18 cellular contexts compared by ENCODE assay signal in the genomic region with DNA sequence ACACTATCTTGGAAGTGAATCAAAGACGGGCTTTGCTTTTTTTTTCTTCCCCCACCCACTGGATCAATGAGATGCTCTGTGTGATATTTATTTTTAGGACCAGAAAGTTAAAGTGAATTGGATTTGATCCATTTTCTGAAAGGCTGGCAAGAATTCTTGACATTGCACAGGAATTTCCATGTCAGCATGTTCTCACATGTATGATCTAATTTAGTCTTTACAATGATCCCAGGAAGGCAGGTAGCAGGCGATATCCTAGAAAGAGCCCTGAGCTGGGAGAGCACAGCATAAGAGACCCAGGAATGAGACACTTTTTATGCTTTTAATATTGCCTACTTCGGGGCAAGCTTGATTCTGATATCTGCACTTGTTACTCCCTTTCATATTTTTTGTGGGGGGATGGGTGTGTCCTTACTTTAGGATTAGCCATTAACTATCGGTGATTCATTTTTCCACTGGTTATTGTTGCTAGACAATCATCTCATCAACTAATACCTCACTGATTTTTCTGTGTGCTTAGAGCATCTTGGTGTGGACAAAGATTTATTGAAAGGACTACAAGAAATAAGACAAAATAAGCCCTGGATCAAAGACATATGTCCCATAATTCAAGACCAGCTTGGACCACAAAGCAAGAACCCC. TPM values are rescaled to one million over a fixed set of nuclear protein-coding genes. Genes with fewer than 3 reads are reported as not detected.
DNase-seq lines count a peak whose midpoint lies in the region; ATAC-seq and TF ChIP-seq lines count a peak whose summit lies in the region.
"Had no signal": no experiment of that assay in that cellular context is flagged by ENCODE, and none has a peak within 500 bp of the region (broad histone marks: within the 10 kb centered on the region; RNA-seq: fewer than 3 reads in every experiment).

No MANE protein-coding gene starts in this region.

- H3K9me3 ChIP-seq in breast epithelium (no peaks in the 10 kb centered on the region), mammary epithelial cell (replicated peaks; ENCODE audit: insufficient read depth, low read length) (no peaks in the 10 kb centered on the region), subcutaneous abdominal adipose tissue (ENCODE audit: control insufficient read depth in 5 of 5, low read length in 5 of 5) (no peaks in the 10 kb centered on the region)
- H3K9me3 ChIP-seq: MG63, SJSA1, thyroid gland had no signal

- TF ChIP-seq CTCF in MCF 10A (IDR thresholded peaks at IDR 0.05; ENCODE audit: unreplicated experiment) = no peak
- TF ChIP-seq CTCF in breast epithelium (IDR thresholded peaks at IDR 0.05) = no peak
- no peak for TF ChIP-seq CTCF in mammary epithelial cell (conservative IDR thresholded peaks at IDR 0.05 in 1 of 2, IDR thresholded peaks at IDR 0.05 in 1 of 2; ENCODE audit: extremely low read depth in 1 of 2, insufficient read depth in 1 of 2, low read depth in 1 of 2, low read length in 2 of 2)

- peaks cover 7% of the 10 kb centered on the region for H3K36me3 Mint-ChIP-seq in MCF 10A (ENCODE audit: insufficient read depth, unreplicated experiment)
- H3K36me3 Mint-ChIP-seq: CD14-positive monocyte had no signal

- no TSS peak for BruUV-seq in MCF 10A (replicated peaks; lab: Mats Ljungman, UMichigan)
- no TSS peak for BruUV-seq in mammary epithelial cell (replicated peaks; lab: Mats Ljungman, UMichigan)

- intact Hi-C loops in MCF 10A (cut with micrococcal nuclease) (no loop called here), breast epithelium (cut with DNase I; ENCODE audit: low total_unique reads) (no loop called here), mammary epithelial cell (cut with micrococcal nuclease) (no loop called here)

- H3K79me2 ChIP-seq in mammary epithelial cell (ENCODE audit: insufficient read depth, low read length) = peaks cover 92% of the 10 kb centered on the region

- peak overlapping the region; percentile 54 for H3K27ac Mint-ChIP-seq in MCF 10A (ENCODE audit: low read depth, unreplicated experiment)
- H3K27ac Mint-ChIP-seq: CD14-positive monocyte, GM23338 had no signal

- 53% methylated on average over 4 of the region's 4 CpGs for WGBS in mammary epithelial cell (ENCODE audit: low coverage, missing lambda C conversion rate)

- dilution Hi-C loops in mammary epithelial cell (cut with HindIII; ENCODE audit: low sequenced_read_pairs) = no loop called here

- H3K9ac ChIP-seq in mammary epithelial cell (ENCODE audit: insufficient read depth, low read length) (peak overlapping the region; percentile 25), subcutaneous abdominal adipose tissue (ENCODE audit: low read length in 5 of 5) (peak overlapping the region in 1 of 5 donors; percentile 4)

- peak overlapping the region; percentile 38 for H3K4me2 ChIP-seq in mammary epithelial cell (ENCODE audit: insufficient read depth, low read depth, low read length)
- H3K4me2 ChIP-seq: GM23338 had no signal

- no peak overlapping the region for H3K4me3 Mint-ChIP-seq in MCF 10A (ENCODE audit: unreplicated experiment)
- H3K4me3 Mint-ChIP-seq: CD14-positive monocyte, GM23338 had no signal

- no peaks in the 10 kb centered on the region for H3K27me3 Mint-ChIP-seq in MCF 10A (ENCODE audit: insufficient read depth, unreplicated experiment)

- H3K4me3 ChIP-seq in breast epithelium (no peak overlapping the region), mammary epithelial cell (replicated peaks in 1 of 3; ENCODE audit: insufficient read depth in 1 of 3, low read depth in 2 of 3, low read length in 3 of 3) (no peak overlapping the region), subcutaneous abdominal adipose tissue (ENCODE audit: low read depth in 1 of 5, low read length in 5 of 5) (no peak overlapping the region)
- H3K4me3 ChIP-seq: GM23338, MG63, SJSA1, thyroid gland had no signal

- in situ Hi-C loops in mammary epithelial cell (cut with MboI; ENCODE audit: low sequenced_read_pairs in 2 of 2) = no loop called here

- H3K36me3 ChIP-seq in breast epithelium (no peaks in the 10 kb centered on the region), mammary epithelial cell (ENCODE audit: insufficient read depth, low read length) (peaks cover 13% of the 10 kb centered on the region), subcutaneous abdominal adipose tissue (ENCODE audit: control insufficient read depth in 5 of 5, insufficient read depth in 5 of 5, low read length in 5 of 5) (peaks cover 0 to 24% (median 12%) of the 10 kb centered on the region in 5 donors)
- H3K36me3 ChIP-seq: MG63, thyroid gland had no signal

- POLR2A ChIA-PET in MCF 10A (lab: Yijun Ruan, JAX) = interaction anchor here (0.6 to 1.2 kb wide), 3 partner anchors 10 to 17 kb away, joined by 3 to 5 read pairs (median 3); no protein-coding TSS in a partner anchor
- POLR2A ChIA-PET in HEK293T (lab: Yijun Ruan, JAX) = no interaction called here

- H3K4me1 ChIP-seq in breast epithelium = peaks cover 0 to 5% of the 10 kb centered on the region in 2 donors
- peaks cover 39% of the 10 kb centered on the region for H3K4me1 ChIP-seq in mammary epithelial cell (ENCODE audit: insufficient read depth, low read length)
- H3K4me1 ChIP-seq in subcutaneous abdominal adipose tissue (ENCODE audit: control insufficient read depth in 5 of 5, insufficient read depth in 5 of 5, low read length in 5 of 5) = peaks cover 7 to 72% (median 53%) of the 10 kb centered on the region in 5 donors

- H3K27me3 ChIP-seq in breast epithelium (no peaks in the 10 kb centered on the region), mammary epithelial cell (ENCODE audit: insufficient read depth, low read length) (no peaks in the 10 kb centered on the region), subcutaneous abdominal adipose tissue (ENCODE audit: control insufficient read depth in 5 of 5, insufficient read depth in 4 of 5, low read length in 5 of 5) (no peaks in the 10 kb centered on the region)
- H3K27me3 ChIP-seq: MG63, SJSA1, thyroid gland had no signal

- H3K9me3 Mint-ChIP-seq in MCF 10A (ENCODE audit: unreplicated experiment) = no peaks in the 10 kb centered on the region
- H3K9me3 Mint-ChIP-seq: GM23338 had no signal

- DNase-seq in MCF 10A (ENCODE audit: unreplicated experiment) (no peak), breast epithelium (ENCODE audit: low spot score in 2 of 2) (no peak), mammary epithelial cell (peak; percentile 35), kidney tubule cell (ENCODE audit: low spot score) (peak; percentile 66), HEK293T (ENCODE audit: extremely low spot score) (no peak), anterior cingulate cortex (lab: John Stamatoyannopoulos, UW) (no peak)
- DNase-seq: activated CD4-positive, alpha-beta T cell treated with anti-CD3 and anti-CD28 coated beads for 4 hours; activated effector memory CD4-positive, alpha-beta T cell treated with anti-CD3 and anti-CD28 coated beads, Interleukin-2, amount 50 U/mL, for 16 hours; NCI-H2029; T1000 had no signal

- no peak for TF ChIP-seq POLR2A in breast epithelium (IDR thresholded peaks at IDR 0.05)

- H2AFZ ChIP-seq in mammary epithelial cell (ENCODE audit: low read depth, low read length) = no peak overlapping the region
- H2AFZ ChIP-seq: GM23338 had no signal

- ATAC-seq in GM21737 (IDR thresholded peaks at IDR 0.05; ENCODE audit: unreplicated experiment) = no peak
- ATAC-seq: GM23338, HepG2 had no signal

- CTCF ChIA-PET in MCF 10A (lab: Yijun Ruan, JAX) = no interaction called here
- CTCF ChIA-PET in mammary epithelial cell (lab: Charles Lee; ENCODE audit: low non-redundant PET) = no interaction called here
- CTCF ChIA-PET in HEK293T (lab: Yijun Ruan, JAX) = no interaction called here

- no peaks in the 10 kb centered on the region for H4K20me1 ChIP-seq in mammary epithelial cell (ENCODE audit: insufficient read depth, low read length)

- peaks cover 49% of the 10 kb centered on the region for H3K4me1 Mint-ChIP-seq in MCF 10A (ENCODE audit: insufficient read depth, unreplicated experiment)
- H3K4me1 Mint-ChIP-seq: CD14-positive monocyte had no signal

- H3K27ac ChIP-seq in breast epithelium (no peak overlapping the region), mammary epithelial cell (ENCODE audit: insufficient read depth, low read depth, low read length) (peak overlapping the region; percentile 62), subcutaneous abdominal adipose tissue (ENCODE audit: low read depth, low read length) (peak overlapping the region; percentile 17)
- H3K27ac ChIP-seq: SJSA1 had no signal

TF ChIP-seq in HEK293T, 16 proteins besides CTCF, POLR2A, EP300 and RAD21:
- TF ChIP-seq ZNF384 (IDR thresholded peaks at IDR 0.05) = no peak
- TF ChIP-seq NFRKB (IDR thresholded peaks at IDR 0.05) = no peak
- no peak for TF ChIP-seq SUZ12 (IDR thresholded peaks at IDR 0.05)
- no peak for TF ChIP-seq HDGF (IDR thresholded peaks at IDR 0.05; ENCODE audit: borderline replicate concordance)
- TF ChIP-seq BHLHE40 (IDR thresholded peaks at IDR 0.05; ENCODE audit: borderline replicate concordance) = no peak
- no peak for TF ChIP-seq FOXK2 (IDR thresholded peaks at IDR 0.05)
- TF ChIP-seq CTBP1 (IDR thresholded peaks at IDR 0.05; ENCODE audit: borderline replicate concordance) = no peak
- no peak for TF ChIP-seq L3MBTL2 (conservative IDR thresholded peaks at IDR 0.05)
- TF ChIP-seq TARDBP (IDR thresholded peaks at IDR 0.05) = no peak
- no peak for TF ChIP-seq ARNT (IDR thresholded peaks at IDR 0.05)
- TF ChIP-seq, protein P1, sequence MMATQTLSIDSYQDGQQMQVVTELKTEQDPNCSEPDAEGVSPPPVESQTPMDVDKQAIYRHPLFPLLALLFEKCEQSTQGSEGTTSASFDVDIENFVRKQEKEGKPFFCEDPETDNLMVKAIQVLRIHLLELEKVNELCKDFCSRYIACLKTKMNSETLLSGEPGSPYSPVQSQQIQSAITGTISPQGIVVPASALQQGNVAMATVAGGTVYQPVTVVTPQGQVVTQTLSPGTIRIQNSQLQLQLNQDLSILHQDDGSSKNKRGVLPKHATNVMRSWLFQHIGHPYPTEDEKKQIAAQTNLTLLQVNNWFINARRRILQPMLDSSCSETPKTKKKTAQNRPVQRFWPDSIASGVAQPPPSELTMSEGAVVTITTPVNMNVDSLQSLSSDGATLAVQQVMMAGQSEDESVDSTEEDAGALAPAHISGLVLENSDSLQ (IDR thresholded peaks at IDR 0.05) = no peak
- no peak for TF ChIP-seq FOXM1 (IDR thresholded peaks at IDR 0.05; ENCODE audit: borderline replicate concordance)
- no peak for TF ChIP-seq LEF1 (IDR thresholded peaks at IDR 0.05; ENCODE audit: borderline replicate concordance)
- no peak for TF ChIP-seq ELF4 (IDR thresholded peaks at IDR 0.05)
- no peak for TF ChIP-seq FOXA1 (IDR thresholded peaks at IDR 0.05)

RNA-seq across cellular contexts. Expression of gene NRP1, which starts 58.1 kb away (rescaled TPM):
- total RNA-seq in MCF 10A (2022) (66.6 and 117 TPM in 2 replicates), breast epithelium (10 to 100 TPM; 50.8 to 76.0 (median 74.7) TPM), mammary epithelial cell (100 to 1,000 TPM in 1 of 2 donors, 10 to 100 TPM in 1; 40.2 to 226 TPM)
- 81.4 TPM for polyA plus RNA-seq in mammary epithelial cell
- 253 TPM for polyA minus RNA-seq in mammary epithelial cell

Comparison
In these comparisons a context has a peak if more than half of its experiments do, and no peak if none do; other contexts are left out.
1. DNase-seq: peak in mammary epithelial cell (single experiment) and kidney tubule cell (single experiment); none in MCF 10A (single experiment), breast epithelium (0 of 2), HEK293T (single experiment) and anterior cingulate cortex (0 of 58).
2. H3K27ac ChIP-seq: peak in mammary epithelial cell (single experiment) and subcutaneous abdominal adipose tissue (single experiment); none in breast epithelium (0 of 2).